ENCODE assay signal across 15 cellular contexts in the genomic region with DNA sequence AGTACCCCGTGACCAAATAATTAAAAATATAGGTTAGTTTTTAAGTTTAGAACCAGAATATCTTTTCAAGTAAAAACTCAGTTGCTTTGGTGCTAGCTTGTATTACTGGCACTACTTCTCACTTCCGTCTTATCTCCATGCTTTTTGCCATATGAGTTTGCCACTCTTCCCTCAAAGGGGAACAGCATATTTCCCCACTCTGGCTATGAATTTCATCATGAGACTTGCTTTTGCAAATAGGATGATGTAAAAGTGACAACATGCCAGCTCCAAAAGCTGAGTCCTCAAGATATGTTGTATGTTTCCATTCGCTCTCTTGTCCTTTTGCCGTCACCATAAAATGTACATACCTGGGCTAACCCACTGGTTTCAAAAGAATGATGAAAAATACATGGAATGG.
DNase-seq lines count a peak whose midpoint lies in the region; ATAC-seq, FAIRE-seq and TF ChIP-seq lines count a peak whose summit lies in the region.
"Had no signal": no experiment of that assay in that cellular context is flagged by ENCODE, and none has a peak within 500 bp of the region (broad histone marks: within the 10 kb centered on the region; RNA-seq: fewer than 3 reads in every experiment).

No MANE protein-coding gene starts in this region.

- no peak for ATAC-seq in GM21526 (IDR thresholded peaks at IDR 0.05; ENCODE audit: low FRiP score, unreplicated experiment)
- ATAC-seq: left colon had no signal

- H3K4me1 Mint-ChIP-seq in HFFc6 (ENCODE audit: low read depth) = peaks cover 35% of the 10 kb centered on the region
- H3K4me1 Mint-ChIP-seq in osteocyte (ENCODE audit: unreplicated experiment) = peaks cover 15% of the 10 kb centered on the region

- no peaks in the 10 kb centered on the region for H3K9me3 Mint-ChIP-seq in HFFc6
- peaks cover 4% of the 10 kb centered on the region for H3K9me3 Mint-ChIP-seq in osteocyte (ENCODE audit: unreplicated experiment)

- FAIRE-seq in HTR-8/SVneo (lab: Jason Lieb, UNC) = no peak

- H3K4me3 Mint-ChIP-seq in HFFc6 = peak overlapping the region; percentile 49; the same call in 1 of the 2 replicates
- H3K4me3 Mint-ChIP-seq in osteocyte (ENCODE audit: unreplicated experiment) = no peak overlapping the region

- H3K27me3 Mint-ChIP-seq in HFFc6 (ENCODE audit: insufficient read depth) (no peaks in the 10 kb centered on the region), osteocyte (ENCODE audit: unreplicated experiment) (no peaks in the 10 kb centered on the region)

- TF ChIP-seq CTCF in HFFc6 (IDR thresholded peaks at IDR 0.05) (no peak), cardiac fibroblast (IDR thresholded peaks at IDR 0.05; ENCODE audit: low read depth, low read length) (no peak), osteocyte (IDR thresholded peaks at IDR 0.05) (no peak)

- DNase-seq in HFFc6 (no peak), NOMO-1 treated with dmso at 0.1 percent for 144 hours (lab: John Stamatoyannopoulos, UW; ENCODE audit: unreplicated experiment) (peak; percentile 94), cardiac fibroblast (ENCODE audit: low read depth in 2 of 2) (peak; percentile 57 to 64), osteocyte (ENCODE audit: extremely low spot score, unreplicated experiment) (no peak), NCI-H1417 treated with DMSO at 0.1 percent for 48 hours (lab: John Stamatoyannopoulos, UW) (no peak), HTR-8/SVneo (ENCODE audit: insufficient read length, low spot score) (no peak), NCI-H146 treated with DMSO at 0.1 percent for 48 hours (lab: John Stamatoyannopoulos, UW; ENCODE audit: unreplicated experiment) (no peak)
- DNase-seq: activated CD4-positive, alpha-beta T cell treated with anti-CD3 and anti-CD28 coated beads, Interleukin-2, amount 50 U/mL, for 48 hours; C1 segment of cervical spinal cord; hypothalamus; left colon; NCI-H2081; tibial artery had no signal

- H3K36me3 Mint-ChIP-seq in HFFc6 (ENCODE audit: low read depth) = no peaks in the 10 kb centered on the region
- H3K36me3 Mint-ChIP-seq in osteocyte (ENCODE audit: unreplicated experiment) = no peaks in the 10 kb centered on the region

- H3K27ac Mint-ChIP-seq in HFFc6 (peak overlapping the region; percentile 87), osteocyte (ENCODE audit: unreplicated experiment) (peak overlapping the region; percentile 76)

- no peak overlapping the region for H3K4me3 ChIP-seq in cardiac fibroblast (replicated peaks in 1 of 2; ENCODE audit: low read depth in 2 of 2, low read length in 2 of 2)
- H3K4me3 ChIP-seq: SJCRH30, tibial artery had no signal

Comparison
In these comparisons a context has a peak if more than half of its experiments do, and no peak if none do; other contexts are left out.
1. DNase-seq: peak in NOMO-1 treated with dmso at 0.1 percent for 144 hours (single experiment) and cardiac fibroblast (2 of 2); none in HFFc6 (single experiment), osteocyte (single experiment), NCI-H1417 treated with DMSO at 0.1 percent for 48 hours (single experiment), HTR-8/SVneo (single experiment) and NCI-H146 treated with DMSO at 0.1 percent for 48 hours (single experiment).